ENCODE assay signal across 9 cellular contexts in the genomic region with DNA sequence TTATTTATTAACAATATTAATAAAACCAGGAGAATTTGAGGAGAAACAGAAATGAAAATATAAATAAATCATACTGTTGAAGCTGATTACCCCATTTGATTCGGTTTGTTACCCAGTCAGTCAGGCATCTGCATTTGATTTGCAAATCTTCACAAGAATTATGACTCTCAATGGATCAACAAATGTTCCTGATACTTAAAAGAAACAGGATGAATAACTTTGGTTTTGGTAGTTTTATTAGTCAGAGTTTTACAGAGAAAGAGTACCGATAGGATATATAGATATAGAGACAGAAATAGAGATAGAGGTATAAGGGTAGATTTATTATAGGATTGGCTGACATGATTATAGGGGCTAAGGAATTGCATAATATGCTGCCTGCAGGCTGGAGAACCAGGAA.
"Had no signal": no experiment of that assay in that cellular context is flagged by ENCODE, and none has a peak within 500 bp of the region (broad histone marks: within the 10 kb centered on the region; RNA-seq: fewer than 3 reads in every experiment).

No MANE protein-coding gene starts in this region.

- ATAC-seq: gastrocnemius medialis had no signal

- DNase-seq: activated CD4-positive, alpha-beta T cell treated with anti-CD3 and anti-CD28 coated beads, Interleukin-2, amount 50 U/mL, for 4 hours; activated naive CD4-positive, alpha-beta T cell treated with anti-CD3 and anti-CD28 coated beads, Interleukin-2, amount 50 U/mL, for 16 hours; activated T-cell treated with anti-CD3 and anti-CD28 coated beads, Interleukin-2, amount 50 U/mL, for 1 hour; dermis blood vessel endothelial cell; gastrocnemius medialis; kidney glomerular epithelial cell; small intestine; tibial artery; uterus had no signal
